6 cellular contexts compared by ENCODE assay signal in genomic region chr19:1237027-1237659, GRCh38. TPM values are rescaled to one million over a fixed set of nuclear protein-coding genes. Genes with fewer than 3 reads are reported as not detected.
DNase-seq lines count a peak whose midpoint lies in the region; ATAC-seq and TF ChIP-seq lines count a peak whose summit lies in the region.

No MANE protein-coding gene starts in this region.

- H3K4me1 ChIP-seq in HAP-1 (peaks cover 11% of the 10 kb centered on the region), neuron (ENCODE audit: insufficient read depth, low read length) (peaks cover 36% of the 10 kb centered on the region)

- BruUV-seq in MCF 10A (replicated peaks; lab: Mats Ljungman, UMichigan): no TSS peak

- no peak overlapping the region for H3K27ac Mint-ChIP-seq in MCF 10A (ENCODE audit: low read depth, unreplicated experiment)

- H3K4me3 Mint-ChIP-seq in MCF 10A (ENCODE audit: unreplicated experiment): peak overlapping the region; percentile 62

- intact Hi-C loops in MCF 10A (cut with micrococcal nuclease): no loop called here

- peaks cover 12% of the 10 kb centered on the region for H3K4me1 Mint-ChIP-seq in MCF 10A (ENCODE audit: insufficient read depth, unreplicated experiment)

- POLR2A ChIA-PET in MCF 10A (lab: Yijun Ruan, JAX): no interaction called here

- H3K9me3 Mint-ChIP-seq in MCF 10A (ENCODE audit: unreplicated experiment): no peaks in the 10 kb centered on the region

- no peaks in the 10 kb centered on the region for H3K9me3 ChIP-seq in HAP-1
- H3K9me3 ChIP-seq in neuron (ENCODE audit: low read length): no peaks in the 10 kb centered on the region

- H3K4me3 ChIP-seq in HAP-1 (peak overlapping the region; percentile 72), neuron (ENCODE audit: low read length) (peak overlapping the region; percentile 72)

- no peak for DNase-seq in HAP-1 (ENCODE audit: low spot score in 2 of 2)
- DNase-seq in MCF 10A (ENCODE audit: unreplicated experiment): no peak
- no peak for DNase-seq in NCI-H1092 (lab: John Stamatoyannopoulos, UW)
- DNase-seq in activated effector memory CD4-positive, alpha-beta T cell treated with anti-CD3 and anti-CD28 coated beads, Interleukin-2, amount 50 U/mL, for 16 hours: no peak

- no peak for TF ChIP-seq CTCF in MCF 10A (IDR thresholded peaks at IDR 0.05; ENCODE audit: unreplicated experiment)

- no peaks in the 10 kb centered on the region for H3K27me3 Mint-ChIP-seq in MCF 10A (ENCODE audit: insufficient read depth, unreplicated experiment)

- in situ Hi-C loops in HAP-1 (cut with MboI; ENCODE audit: low sequenced_read_pairs): no loop called here

- no peak overlapping the region for H2AFZ ChIP-seq in neuron (ENCODE audit: low read depth, low read length)

- no peak for ATAC-seq in HG03159 (IDR thresholded peaks at IDR 0.05; ENCODE audit: unreplicated experiment)

- H3K36me3 Mint-ChIP-seq in MCF 10A (ENCODE audit: insufficient read depth, unreplicated experiment): peaks cover 5% of the 10 kb centered on the region

- H3K27me3 ChIP-seq in HAP-1 (ENCODE audit: low read depth) (no peaks in the 10 kb centered on the region), neuron (ENCODE audit: insufficient read depth, low read length) (no peaks in the 10 kb centered on the region)

- CTCF ChIA-PET in MCF 10A (lab: Yijun Ruan, JAX): no interaction called here

- H3K36me3 ChIP-seq in HAP-1 (replicated peaks) (peaks cover 21% of the 10 kb centered on the region), neuron (ENCODE audit: insufficient read depth, low read length) (peaks cover 33% of the 10 kb centered on the region)

RNA-seq across cellular contexts. Expression of gene CBARP, which starts 0.7 kb away (rescaled TPM):
- 7.0 and 8.2 TPM in 2 replicates for total RNA-seq in MCF 10A (2022)

RNA-seq across cellular contexts. Expression of gene ATP5F1D, which starts 4.4 kb away (rescaled TPM):
- 256 and 258 TPM in 2 replicates for total RNA-seq in MCF 10A (2022)

RNA-seq across cellular contexts. Expression of gene MIDN, which starts 11.2 kb away (rescaled TPM):
- 73.6 and 96.9 TPM in 2 replicates for total RNA-seq in MCF 10A (2022)

RNA-seq across cellular contexts. Expression of gene STK11, which starts 31.6 kb away (rescaled TPM):
- 63.1 and 65.6 TPM in 2 replicates for total RNA-seq in MCF 10A (2022)

RNA-seq across cellular contexts. Expression of gene CIRBP, which starts 32.0 kb away (rescaled TPM):
- 316 and 362 TPM in 2 replicates for total RNA-seq in MCF 10A (2022)
